ENCODE assay signal across 11 cellular contexts in the genomic region with DNA sequence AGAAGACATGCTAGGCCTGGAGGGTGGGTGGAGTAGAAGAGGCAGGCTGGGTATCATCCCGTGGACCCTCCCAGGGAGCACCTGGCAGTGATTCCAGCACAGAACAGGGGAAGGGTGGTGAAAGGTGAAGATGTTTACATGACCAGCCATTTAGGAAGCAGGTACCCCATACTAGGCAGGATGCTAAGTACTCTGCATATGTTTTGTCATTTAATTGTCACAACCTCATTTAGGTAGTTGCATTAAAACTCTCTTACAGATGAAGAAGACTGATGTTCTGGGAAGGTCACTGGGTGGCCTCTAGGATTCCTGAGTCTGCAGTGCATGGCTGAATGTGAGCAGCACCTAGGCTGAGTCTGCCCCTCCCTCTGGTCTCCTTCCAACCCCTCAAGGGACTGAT. TPM values are rescaled to one million over a fixed set of nuclear protein-coding genes. Genes with fewer than 3 reads are reported as not detected.
A peak's percentile ranks its signal among the peaks of the same experiment; 100 is the strongest.
DNase-seq lines count a peak whose midpoint lies in the region; ATAC-seq and TF ChIP-seq lines count a peak whose summit lies in the region.
"Had no signal": no experiment of that assay in that cellular context is flagged by ENCODE, and none has a peak within 500 bp of the region (broad histone marks: within the 10 kb centered on the region; RNA-seq: fewer than 3 reads in every experiment).

No MANE protein-coding gene starts in this region.

- TF ChIP-seq POLR2A in GM18505 (IDR thresholded peaks at IDR 0.05; ENCODE audit: borderline replicate concordance, extremely low read depth, insufficient read depth, insufficient read length): no peak

- peaks cover 18% of the 10 kb centered on the region for H3K36me3 Mint-ChIP-seq in CD8-positive, alpha-beta T cell
- peaks cover 12% of the 10 kb centered on the region for H3K36me3 Mint-ChIP-seq in endothelial cell (ENCODE audit: low read depth, unreplicated experiment)

- no peaks in the 10 kb centered on the region for H3K36me3 ChIP-seq in CD8-positive, alpha-beta T cell (ENCODE audit: insufficient read depth, low read length)
- H3K36me3 ChIP-seq in Panc1 (ENCODE audit: control insufficient read depth, insufficient read depth, low read length) (no peaks in the 10 kb centered on the region), parathyroid adenoma (ENCODE audit: control insufficient read depth, insufficient read depth, low read length) (no peaks in the 10 kb centered on the region)

- H3K9me3 ChIP-seq in CD8-positive, alpha-beta T cell (ENCODE audit: low read length): no peaks in the 10 kb centered on the region
- no peaks in the 10 kb centered on the region for H3K9me3 ChIP-seq in Panc1 (ENCODE audit: control insufficient read depth, insufficient read depth, low read depth, low read length)
- H3K9me3 ChIP-seq in parathyroid adenoma (ENCODE audit: control insufficient read depth, low read length): no peaks in the 10 kb centered on the region

- H3K27ac ChIP-seq in CD8-positive, alpha-beta T cell (ENCODE audit: low read depth, low read length): no peak overlapping the region
- H3K27ac ChIP-seq in Panc1 (ENCODE audit: low read length): peak overlapping the region; percentile 60
- peak overlapping the region; percentile 0 for H3K27ac ChIP-seq in parathyroid adenoma

- H3K9me3 Mint-ChIP-seq in CD8-positive, alpha-beta T cell: no peaks in the 10 kb centered on the region
- no peaks in the 10 kb centered on the region for H3K9me3 Mint-ChIP-seq in endothelial cell (ENCODE audit: unreplicated experiment)

- intact Hi-C loops in CD8-positive, alpha-beta T cell (cut with DNase I, micrococcal nuclease): loop anchor here in 1 of 2 experiments (2.0 kb wide), 1 partner anchor 14 kb away; no protein-coding TSS in a partner anchor
- intact Hi-C loops in Panc1 (cut with micrococcal nuclease; ENCODE audit: unreplicated experiment): no loop called here

- no peaks in the 10 kb centered on the region for H3K27me3 Mint-ChIP-seq in CD8-positive, alpha-beta T cell (ENCODE audit: low read depth)
- peaks cover 24% of the 10 kb centered on the region for H3K27me3 Mint-ChIP-seq in endothelial cell (ENCODE audit: unreplicated experiment)

- peaks cover 90% of the 10 kb centered on the region for H3K4me1 ChIP-seq in CD8-positive, alpha-beta T cell (ENCODE audit: insufficient read depth, low read length)
- H3K4me1 ChIP-seq in Panc1 (ENCODE audit: control insufficient read depth, insufficient read depth, low read length) (peaks cover 92% of the 10 kb centered on the region), parathyroid adenoma (peaks cover 7% of the 10 kb centered on the region)

- no peak for ATAC-seq in CD8-positive, alpha-beta T cell
- ATAC-seq in Panc1 (no peak), GM18505 (IDR thresholded peaks at IDR 0.05; ENCODE audit: unreplicated experiment) (no peak), HG02981 (IDR thresholded peaks at IDR 0.05; ENCODE audit: unreplicated experiment) (no peak)

- POLR2A ChIA-PET in CD8-positive, alpha-beta T cell (lab: Charles Lee): interaction anchor here (4.4 kb wide), 1 partner anchor 16 kb away, joined by 26 read pairs; the partner anchor contains the start of gene ITPRIP
- POLR2A ChIA-PET in Panc1 (lab: Charles Lee): no interaction called here

- H3K4me3 ChIP-seq in CD8-positive, alpha-beta T cell (ENCODE audit: low read depth, low read length): no peak overlapping the region
- no peak overlapping the region for H3K4me3 ChIP-seq in Panc1 (ENCODE audit: low read depth in 2 of 2, low read length in 2 of 2)
- H3K4me3 ChIP-seq in parathyroid adenoma (ENCODE audit: low read depth, low read length): no peak overlapping the region

- H3K4me2 ChIP-seq in parathyroid adenoma (ENCODE audit: low read length): no peak overlapping the region

- H3K9ac ChIP-seq in parathyroid adenoma: no peak overlapping the region

- H3K79me2 ChIP-seq in parathyroid adenoma: peaks cover 5% of the 10 kb centered on the region

- in situ Hi-C loops in Panc1 (cut with HindIII; ENCODE audit: low pct_unique_long_range_greater_than_20kb, low sequenced_read_pairs): no loop called here

- peaks cover 92% of the 10 kb centered on the region for H3K4me1 Mint-ChIP-seq in CD8-positive, alpha-beta T cell (ENCODE audit: low read depth)
- H3K4me1 Mint-ChIP-seq in endothelial cell (ENCODE audit: unreplicated experiment): peaks cover 73% of the 10 kb centered on the region

- CTCF ChIA-PET in CD8-positive, alpha-beta T cell (lab: Charles Lee): interaction anchor here (1.2 to 7.7 kb wide), 6 partner anchors 11 to 48 kb away, joined by 3 to 54 read pairs (median 13); partner anchors contain the start of gene ITPRIP
- CTCF ChIA-PET in Panc1 (lab: Charles Lee): no interaction called here

- no TSS peak for BruUV-seq in Panc1 (replicated peaks; lab: Mats Ljungman, UMichigan)

- peak overlapping the region; percentile 85 for H3K27ac Mint-ChIP-seq in CD8-positive, alpha-beta T cell
- peak overlapping the region; percentile 63 for H3K27ac Mint-ChIP-seq in endothelial cell (ENCODE audit: unreplicated experiment)

- TF ChIP-seq CTCF in CD8-positive, alpha-beta T cell (IDR thresholded peaks at IDR 0.05): no peak
- TF ChIP-seq CTCF in Panc1 (IDR thresholded peaks at IDR 0.05) (no peak), endothelial cell (IDR thresholded peaks at IDR 0.05; ENCODE audit: unreplicated experiment) (no peak), parathyroid adenoma (IDR thresholded peaks at IDR 0.05) (no peak)

- H3K27me3 ChIP-seq in CD8-positive, alpha-beta T cell (ENCODE audit: insufficient read depth, low read length): no peaks in the 10 kb centered on the region
- H3K27me3 ChIP-seq in Panc1 (ENCODE audit: control insufficient read depth, insufficient read depth, low read length): no peaks in the 10 kb centered on the region
- no peaks in the 10 kb centered on the region for H3K27me3 ChIP-seq in parathyroid adenoma (ENCODE audit: control insufficient read depth, insufficient read depth, low read length)

- no peak for DNase-seq in CD8-positive, alpha-beta T cell
- no peak for DNase-seq in Panc1 (ENCODE audit: low read depth, low spot score)
- DNase-seq in endothelial cell (ENCODE audit: low spot score): no peak
- no peak for DNase-seq in NCI-H1417 (lab: John Stamatoyannopoulos, UW)
- DNase-seq in MV-4-11 (lab: John Stamatoyannopoulos, UW): no peak
- DNase-seq: amygdala, islet precursor cell, OCI-M1 had no signal

- H3K4me3 Mint-ChIP-seq in CD8-positive, alpha-beta T cell: peak overlapping the region; percentile 15
- H3K4me3 Mint-ChIP-seq in endothelial cell (ENCODE audit: unreplicated experiment): no peak overlapping the region

- no peak overlapping the region for H2AFZ ChIP-seq in parathyroid adenoma

RNA-seq across cellular contexts. Expression of gene ITPRIP, which starts 15.2 kb away (rescaled TPM):
- 100 to 1,000 TPM; 212 to 214 TPM for total RNA-seq in CD8-positive, alpha-beta T cell
- 55.0 TPM for total RNA-seq in Panc1 (2021; ENCODE audit: unreplicated experiment)
- polyA plus RNA-seq in Panc1 (2012; ENCODE audit: insufficient read length): 52.8 TPM
- total RNA-seq in endothelial cell (ENCODE audit: unreplicated experiment): 16.3 TPM

RNA-seq across cellular contexts. Expression of gene CFAP58, which starts 30.5 kb away (rescaled TPM):
- total RNA-seq in CD8-positive, alpha-beta T cell: not detected
- total RNA-seq in Panc1 (2021; ENCODE audit: unreplicated experiment): 2.0 TPM
- polyA plus RNA-seq in Panc1 (2012; ENCODE audit: insufficient read length): 1.4 TPM
- 0.28 TPM for total RNA-seq in endothelial cell (ENCODE audit: unreplicated experiment)

RNA-seq across cellular contexts. Expression of gene GSTO2, which starts 54.1 kb away (rescaled TPM):
- total RNA-seq in CD8-positive, alpha-beta T cell: under 1 TPM; 0.49 to 0.75 TPM
- total RNA-seq in Panc1 (2021; ENCODE audit: unreplicated experiment) (28.5 TPM), endothelial cell (ENCODE audit: unreplicated experiment) (5.9 TPM)
- 31.6 TPM for polyA plus RNA-seq in Panc1 (2012; ENCODE audit: insufficient read length)
